8 cellular contexts compared by ENCODE assay signal in the genomic region with DNA sequence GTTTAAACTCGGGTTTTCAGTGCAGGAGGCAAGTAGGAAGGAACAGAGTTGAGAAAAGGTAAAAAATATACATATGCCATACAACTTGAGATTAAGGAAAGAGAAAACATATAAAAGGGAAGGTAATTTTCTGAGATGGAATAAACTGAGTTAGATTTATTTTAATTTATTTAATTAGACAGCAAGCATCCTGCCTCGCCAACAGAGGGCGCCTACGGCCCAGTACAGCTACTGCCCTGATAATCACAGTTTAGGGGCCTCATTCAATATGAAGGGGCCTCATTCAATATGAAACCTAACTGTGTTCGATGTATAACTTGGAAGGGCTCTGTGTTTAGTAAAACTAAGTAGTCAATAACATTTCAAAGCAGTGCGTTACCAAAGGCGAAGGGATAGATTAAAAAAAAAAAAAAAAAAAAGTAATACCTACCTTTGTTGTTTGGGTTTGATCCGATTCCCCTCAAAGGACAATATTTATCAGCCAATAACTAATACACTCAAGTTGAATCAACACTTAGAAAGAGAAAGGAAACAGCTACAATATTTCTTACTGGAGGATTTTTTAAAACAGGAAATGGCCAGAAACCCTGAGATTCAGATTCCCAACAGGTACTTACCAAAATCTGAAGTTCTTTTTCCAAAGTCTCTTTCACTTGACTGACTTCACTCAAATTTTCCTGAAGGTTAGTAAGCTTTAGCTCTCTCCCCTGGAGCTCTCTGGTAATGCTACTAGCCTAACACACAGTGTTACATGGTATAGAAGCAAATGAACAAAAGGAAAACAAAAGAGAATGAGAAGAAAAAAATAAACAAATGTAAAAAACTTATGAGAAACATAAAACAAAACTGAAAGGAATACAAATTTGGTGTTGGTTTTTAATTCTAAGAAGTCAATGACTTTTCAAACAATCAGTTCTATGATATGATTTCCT.
DNase-seq lines count a peak whose midpoint lies in the region; ATAC-seq, FAIRE-seq and TF ChIP-seq lines count a peak whose summit lies in the region.

No MANE protein-coding gene starts in this region.

- peak overlapping the region; percentile 66 for H3K27ac Mint-ChIP-seq in activated T-helper 2 cell treated with anti-CD3 and anti-CD28 coated beads, Interferon-gamma antibody, Interleukin-2, Interleukin-4, amounts not matched to agents 10 μg/mL and 5 μg/mL and 100 μg/mL, durations not matched to agents 14 hours and 24 hours and 36 hours

- peaks cover 15% of the 10 kb centered on the region; the same call in 1 of the 2 replicates for H3F3A ChIP-seq in PC-9 (ENCODE audit: insufficient read depth, low read depth)

- H3K4me1 Mint-ChIP-seq in activated T-helper 2 cell treated with anti-CD3 and anti-CD28 coated beads, Interferon-gamma antibody, Interleukin-2, Interleukin-4, amounts not matched to agents 10 μg/mL and 5 μg/mL and 100 μg/mL, durations not matched to agents 14 hours and 24 hours and 36 hours (ENCODE audit: low read depth) = peaks cover 12% of the 10 kb centered on the region

- TF ChIP-seq CTCF in PC-9 (conservative IDR thresholded peaks at IDR 0.05) (peak; percentile 87), uterus (IDR thresholded peaks at IDR 0.05) (peak in 2 of 4 experiments; percentile 29 to 43)

- H3K4me2 ChIP-seq in PC-9 = no peak overlapping the region

- POLR2A ChIA-PET in PC-9 (lab: Charles Lee; ENCODE audit: unreplicated experiment) = interaction anchor here (0.6 kb wide), 1 partner anchor 191 kb away, joined by 10 read pairs; a partner anchor contains a TSS

- in situ Hi-C loops in ACHN (cut with HindIII; ENCODE audit: low pct_ligation_motif_present, low pct_unique_long_range_greater_than_20kb, low sequenced_read_pairs) = no loop called here

- intact Hi-C loops in PC-9 (cut with micrococcal nuclease; ENCODE audit: unreplicated experiment) = loop anchor here (1.0 kb wide), 1 partner anchor 135 kb away; no protein-coding TSS in a partner anchor
- intact Hi-C loops in activated T-helper 2 cell treated with anti-CD3 and anti-CD28 coated beads, Interferon-gamma antibody, Interleukin-2, Interleukin-4, amounts not matched to agents 10 μg/mL and 5 μg/mL and 100 μg/mL, durations not matched to agents 14 hours and 24 hours and 36 hours (cut with micrococcal nuclease) = no loop called here
- intact Hi-C loops in uterus (cut with DNase I; ENCODE audit: low total_unique reads) = no loop called here

- H3K9me3 ChIP-seq in PC-9 (ENCODE audit: insufficient read depth, low read depth) (no peaks in the 10 kb centered on the region), uterus (no peaks in the 10 kb centered on the region)

- no peaks in the 10 kb centered on the region for H3K4me1 ChIP-seq in PC-9 (replicated peaks; ENCODE audit: insufficient read depth)
- H3K4me1 ChIP-seq in uterus = no peaks in the 10 kb centered on the region

- TF ChIP-seq POLR2A in uterus (IDR thresholded peaks at IDR 0.05) = no peak

- BruUV-seq in PC-9 (replicated peaks; lab: Mats Ljungman, UMichigan) = no TSS peak

- H3K4me3 ChIP-seq in PC-9 (no peak overlapping the region), uterus (no peak overlapping the region)

- peaks cover 37% of the 10 kb centered on the region for H3K36me3 Mint-ChIP-seq in activated T-helper 2 cell treated with anti-CD3 and anti-CD28 coated beads, Interferon-gamma antibody, Interleukin-2, Interleukin-4, amounts not matched to agents 10 μg/mL and 5 μg/mL and 100 μg/mL, durations not matched to agents 14 hours and 24 hours and 36 hours (ENCODE audit: low read depth)

- no peak overlapping the region for H2AFZ ChIP-seq in PC-9

- no peak for ATAC-seq in HG03108 (IDR thresholded peaks at IDR 0.05; ENCODE audit: unreplicated experiment)

- CTCF ChIA-PET in PC-9 (lab: Charles Lee) = interaction anchor here (0.5 to 0.7 kb wide), 7 partner anchors 44 to 231 kb away, joined by 5 to 15 read pairs (median 5); no protein-coding TSS in a partner anchor

- H3K27ac ChIP-seq in PC-9 (peak overlapping the region; percentile 36), uterus (no peak overlapping the region)

- H3K27me3 Mint-ChIP-seq in activated T-helper 2 cell treated with anti-CD3 and anti-CD28 coated beads, Interferon-gamma antibody, Interleukin-2, Interleukin-4, amounts not matched to agents 10 μg/mL and 5 μg/mL and 100 μg/mL, durations not matched to agents 14 hours and 24 hours and 36 hours (ENCODE audit: low read depth) = no peaks in the 10 kb centered on the region

- DNase-seq in ACHN (peak; percentile 60), GM18507 (ENCODE audit: extremely low spot score, insufficient read length, low read depth) (peak; percentile 7), PC-9 (peak in 1 of 2 experiments; percentile 29), hepatic stellate cell (ENCODE audit: low spot score) (peak; percentile 25), uterus (no peak)
- no peak for DNase-seq in activated T-helper 2 cell treated with anti-CD3 and anti-CD28 coated beads, Interferon-gamma antibody, Interleukin-2, Interleukin-4, amounts not matched to agents 10 μg/mL and 5 μg/mL and 100 μg/mL, durations not matched to agents 14 hours and 24 hours and 36 hours (ENCODE audit: low spot score)
- DNase-seq in stimulated activated CD4-positive, alpha-beta T cell treated with anti-CD3 and anti-CD28 coated beads, TNF-alpha, amount 100 ng/mL, for 48 hours (ENCODE audit: low read depth in 3 of 3) = peak in 2 of 3 donors; percentile 8 to 26

- FAIRE-seq in GM18507 (lab: Jason Lieb, UNC) = peak; percentile 26

- no peaks in the 10 kb centered on the region for H3K27me3 ChIP-seq in PC-9 (ENCODE audit: insufficient read depth, low read depth)
- no peaks in the 10 kb centered on the region for H3K27me3 ChIP-seq in uterus

- H3K9me3 Mint-ChIP-seq in activated T-helper 2 cell treated with anti-CD3 and anti-CD28 coated beads, Interferon-gamma antibody, Interleukin-2, Interleukin-4, amounts not matched to agents 10 μg/mL and 5 μg/mL and 100 μg/mL, durations not matched to agents 14 hours and 24 hours and 36 hours = no peaks in the 10 kb centered on the region

- H3K36me3 ChIP-seq in PC-9 (ENCODE audit: low read depth) (peaks cover 23% of the 10 kb centered on the region; the same call in 1 of the 2 replicates), uterus (no peaks in the 10 kb centered on the region)

- H4K20me1 ChIP-seq in PC-9 (ENCODE audit: insufficient read depth) = no peaks in the 10 kb centered on the region

- no peaks in the 10 kb centered on the region for H3K79me2 ChIP-seq in PC-9 (ENCODE audit: low read depth)

- no peaks in the 10 kb centered on the region for H3K9me2 ChIP-seq in PC-9 (ENCODE audit: insufficient read depth)

- H3K4me3 Mint-ChIP-seq in activated T-helper 2 cell treated with anti-CD3 and anti-CD28 coated beads, Interferon-gamma antibody, Interleukin-2, Interleukin-4, amounts not matched to agents 10 μg/mL and 5 μg/mL and 100 μg/mL, durations not matched to agents 14 hours and 24 hours and 36 hours (ENCODE audit: low read depth) = no peak overlapping the region

Comparison
In these comparisons a context has a peak if more than half of its experiments do, and no peak if none do; other contexts are left out.
1. DNase-seq: peak in ACHN (single experiment), GM18507 (single experiment), hepatic stellate cell (single experiment) and stimulated activated CD4-positive, alpha-beta T cell treated with anti-CD3 and anti-CD28 coated beads, TNF-alpha, amount 100 ng/mL, for 48 hours (2 of 3); none in activated T-helper 2 cell treated with anti-CD3 and anti-CD28 coated beads, Interferon-gamma antibody, Interleukin-2, Interleukin-4, amounts not matched to agents 10 μg/mL and 5 μg/mL and 100 μg/mL, durations not matched to agents 14 hours and 24 hours and 36 hours (single experiment) and uterus (0 of 2).